26 cellular contexts compared by ENCODE assay signal in the genomic region with DNA sequence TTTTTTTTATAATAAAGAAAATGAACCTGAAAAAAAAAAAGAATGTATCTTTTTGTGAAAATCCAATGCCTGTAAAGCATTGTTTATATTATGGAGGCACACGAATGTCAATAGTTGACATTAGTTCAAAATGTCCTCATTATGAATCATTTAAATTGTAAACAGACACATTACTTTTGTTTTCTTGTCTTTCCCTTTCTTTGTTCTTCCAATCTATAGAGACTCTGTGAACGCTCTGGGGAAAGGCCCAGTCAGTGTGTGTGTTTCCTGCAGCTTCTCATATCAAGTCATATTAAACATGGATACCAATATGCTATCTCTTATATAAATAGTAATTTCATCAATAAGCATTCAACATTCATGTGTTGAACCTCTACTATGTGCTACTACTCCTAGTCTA.
DNase-seq lines count a peak whose midpoint lies in the region; ATAC-seq, FAIRE-seq and TF ChIP-seq lines count a peak whose summit lies in the region.
"Had no signal": no experiment of that assay in that cellular context is flagged by ENCODE, and none has a peak within 500 bp of the region (broad histone marks: within the 10 kb centered on the region; RNA-seq: fewer than 3 reads in every experiment).

No MANE protein-coding gene starts in this region.

- no peak overlapping the region for H3K4ac ChIP-seq in mesenchymal stem cell (ENCODE audit: low read depth in 1 of 2, low read length in 2 of 2)

- POLR2A ChIA-PET in endothelial cell of umbilical vein (lab: Charles Lee) = no interaction called here

- H2BK12ac ChIP-seq in mesenchymal stem cell (ENCODE audit: low read length in 2 of 2) = no peak overlapping the region

- no peaks in the 10 kb centered on the region for H4K20me1 ChIP-seq in endothelial cell of umbilical vein (replicated peaks; ENCODE audit: control insufficient read depth, extremely low read depth, insufficient read depth, low read length)
- H4K20me1 ChIP-seq: BLaER1 had no signal

- peak overlapping the region; percentile 51 for H2AFZ ChIP-seq in endothelial cell of umbilical vein (ENCODE audit: low read depth, low read length)
- no peak overlapping the region for H2AFZ ChIP-seq in mesenchymal stem cell (ENCODE audit: low read depth, low read length)

- no TSS peak for BruUV-seq in endothelial cell of umbilical vein (replicated peaks; lab: Mats Ljungman, UMichigan)

- no peak overlapping the region for H2BK120ac ChIP-seq in mesenchymal stem cell (ENCODE audit: low read depth, low read length)

- no peak overlapping the region for H3K4me3 ChIP-seq in choroid plexus epithelial cell (ENCODE audit: low read depth, low read length)
- H3K4me3 ChIP-seq in endothelial cell of umbilical vein (replicated peaks in 1 of 3; ENCODE audit: insufficient read depth in 1 of 3, low read depth in 1 of 3, low read length in 3 of 3) = no peak overlapping the region
- H3K4me3 ChIP-seq in mesenchymal stem cell (ENCODE audit: insufficient read depth in 1 of 2, low read depth in 1 of 2, low read length in 2 of 2) = no peak overlapping the region
- H3K4me3 ChIP-seq: BLaER1 had no signal

- no peak overlapping the region for H2BK5ac ChIP-seq in mesenchymal stem cell (ENCODE audit: low read depth, low read length, poor library complexity, severe bottlenecking)

- H3K9ac ChIP-seq in endothelial cell of umbilical vein (replicated peaks; ENCODE audit: extremely low read depth, insufficient read depth, low read length) (no peak overlapping the region), mesenchymal stem cell (ENCODE audit: low read length) (no peak overlapping the region)
- H3K9ac ChIP-seq: BLaER1 had no signal

- H3K27ac ChIP-seq in endothelial cell of umbilical vein (ENCODE audit: insufficient read depth, low read depth, low read length) (no peak overlapping the region), mesenchymal stem cell (ENCODE audit: low read length, poor library complexity, severe bottlenecking) (no peak overlapping the region)
- H3K27ac ChIP-seq: BLaER1 had no signal

- dilution Hi-C loops in endothelial cell of umbilical vein (cut with MboI; ENCODE audit: extremely low pct_ligation_motif_present, low sequenced_read_pairs) = no loop called here

- intact Hi-C loops in endothelial cell of umbilical vein (cut with micrococcal nuclease) = no loop called here

- no peaks in the 10 kb centered on the region for H3K9me3 ChIP-seq in endothelial cell of umbilical vein (replicated peaks; ENCODE audit: control insufficient read depth, insufficient read depth, low read length)
- no peaks in the 10 kb centered on the region for H3K9me3 ChIP-seq in mesenchymal stem cell (ENCODE audit: control insufficient read depth, low read length)
- H3K9me3 ChIP-seq: BE2C, BLaER1 had no signal

- DNase-seq in HCEC 1CT = peak; percentile 30
- DNase-seq in choroid plexus epithelial cell (ENCODE audit: low read depth) = peak; percentile 10
- DNase-seq in endothelial cell of umbilical vein (ENCODE audit: low read depth, low spot score) = peak; percentile 37
- DNase-seq in mesenchymal stem cell = peak; percentile 14
- no peak for DNase-seq in activated T-cell treated with anti-CD3 and anti-CD28 coated beads for 4 hours
- DNase-seq in hypothalamus (lab: John Stamatoyannopoulos, UW) = no peak
- DNase-seq: 8988T; ACHN; BE2C; CD4-positive, alpha-beta memory T cell; CD4-positive, CD25-positive, alpha-beta regulatory T cell; CD8-positive, alpha-beta memory T cell; COR-L47; DMS 273 treated with DMSO at 0.1 percent for 48 hours; DMS153; DMS53; DMS79; DND-41; EL; GF-D8 had no signal

- H2AK5ac ChIP-seq in mesenchymal stem cell (ENCODE audit: low read length, severe bottlenecking) = no peak overlapping the region

- no peak overlapping the region for H3K14ac ChIP-seq in mesenchymal stem cell (ENCODE audit: low read length in 2 of 2)

- CTCF ChIA-PET in endothelial cell of umbilical vein (lab: Charles Lee) = no interaction called here

- no peak overlapping the region for H4K91ac ChIP-seq in mesenchymal stem cell (ENCODE audit: low read length)

- H3K36me3 ChIP-seq in endothelial cell of umbilical vein (ENCODE audit: control insufficient read depth in 2 of 2, extremely low read depth in 1 of 2, insufficient read depth in 2 of 2, low read length in 2 of 2) (no peaks in the 10 kb centered on the region), mesenchymal stem cell (ENCODE audit: control insufficient read depth in 1 of 2, insufficient read depth in 2 of 2, low read depth in 1 of 2, low read length in 2 of 2) (no peaks in the 10 kb centered on the region)
- H3K36me3 ChIP-seq: BE2C, BLaER1 had no signal

- no peak for TF ChIP-seq POLR2A in endothelial cell of umbilical vein (IDR thresholded peaks at IDR 0.05; ENCODE audit: low read depth, low read length)

- WGBS in mesenchymal stem cell = 14% methylated on average over 1 of the region's 2 CpGs

- no peaks in the 10 kb centered on the region for H3K79me2 ChIP-seq in endothelial cell of umbilical vein (ENCODE audit: control insufficient read depth, insufficient read depth, low read length)

- H2BK15ac ChIP-seq in mesenchymal stem cell (ENCODE audit: low read depth, poor library complexity, severe bottlenecking) = no peak overlapping the region

- no peak overlapping the region for H3K4me2 ChIP-seq in endothelial cell of umbilical vein (ENCODE audit: insufficient read depth, low read length)
- H3K4me2 ChIP-seq in mesenchymal stem cell (ENCODE audit: low read length, poor library complexity, severe bottlenecking) = no peak overlapping the region
- H3K4me2 ChIP-seq: BLaER1 had no signal

- H3K4me1 ChIP-seq in endothelial cell of umbilical vein (ENCODE audit: control insufficient read depth, extremely low read depth, insufficient read depth, low read length) (no peaks in the 10 kb centered on the region), mesenchymal stem cell (ENCODE audit: control insufficient read depth, insufficient read depth, low read depth, low read length) (peaks cover 1% of the 10 kb centered on the region)
- H3K4me1 ChIP-seq: BE2C, BLaER1 had no signal

- no peak for ATAC-seq in GM18520 (IDR thresholded peaks at IDR 0.05; ENCODE audit: unreplicated experiment)
- no peak for ATAC-seq in HG03196 (IDR thresholded peaks at IDR 0.05; ENCODE audit: unreplicated experiment)

- FAIRE-seq in endothelial cell of umbilical vein (lab: Jason Lieb, UNC) = no peak
- FAIRE-seq: A204.1, G401.6, GM12891 had no signal

- no peak overlapping the region for H3K23ac ChIP-seq in mesenchymal stem cell (ENCODE audit: low read length in 2 of 2)

- H4K8ac ChIP-seq in mesenchymal stem cell (ENCODE audit: low read length) = no peak overlapping the region

- no peak overlapping the region for H3K18ac ChIP-seq in mesenchymal stem cell (ENCODE audit: low read depth in 1 of 2, low read length in 2 of 2)

- no peaks in the 10 kb centered on the region for H3K27me3 ChIP-seq in endothelial cell of umbilical vein (ENCODE audit: control insufficient read depth in 2 of 2, insufficient read depth in 2 of 2, low read length in 2 of 2)
- no peaks in the 10 kb centered on the region for H3K27me3 ChIP-seq in mesenchymal stem cell (ENCODE audit: control insufficient read depth in 1 of 2, insufficient read depth in 1 of 2, low read length in 2 of 2)
- H3K27me3 ChIP-seq: BE2C, BLaER1 had no signal

- H3K79me1 ChIP-seq in mesenchymal stem cell (replicated peaks; ENCODE audit: low read length, poor library complexity, severe bottlenecking) = no peaks in the 10 kb centered on the region

- TF ChIP-seq CTCF in choroid plexus epithelial cell (conservative IDR thresholded peaks at IDR 0.05; ENCODE audit: low read depth, low read length) (no peak), endothelial cell of umbilical vein (IDR thresholded peaks at IDR 0.05; ENCODE audit: extremely low read depth in 1 of 2, insufficient read depth in 1 of 2, low read depth in 1 of 2, low read length in 2 of 2) (no peak)

- H3K9me1 ChIP-seq in endothelial cell of umbilical vein (replicated peaks; ENCODE audit: control insufficient read depth, extremely low read depth, insufficient read depth, low read length) = no peaks in the 10 kb centered on the region

TF ChIP-seq in endothelial cell of umbilical vein, 7 proteins besides CTCF, POLR2A, EP300 and RAD21:
- TF ChIP-seq MYC (IDR thresholded peaks at IDR 0.05; ENCODE audit: low read depth, low read length) (no peak), POLR2AphosphoS5 (IDR thresholded peaks at IDR 0.05; ENCODE audit: insufficient read depth, low read depth, low read length) (no peak), EZH2 (IDR thresholded peaks at IDR 0.05; ENCODE audit: borderline replicate concordance, low read depth, low read length, severe bottlenecking) (no peak), GATA2 (IDR thresholded peaks at IDR 0.05; ENCODE audit: insufficient read depth, insufficient read length, low read depth, low read length) (no peak), FOS (IDR thresholded peaks at IDR 0.05; ENCODE audit: borderline replicate concordance, insufficient read depth, low read length) (no peak), JUN (IDR thresholded peaks at IDR 0.05; ENCODE audit: borderline replicate concordance, insufficient read depth, insufficient read length, low read depth) (no peak)
- TF ChIP-seq, protein P1, sequence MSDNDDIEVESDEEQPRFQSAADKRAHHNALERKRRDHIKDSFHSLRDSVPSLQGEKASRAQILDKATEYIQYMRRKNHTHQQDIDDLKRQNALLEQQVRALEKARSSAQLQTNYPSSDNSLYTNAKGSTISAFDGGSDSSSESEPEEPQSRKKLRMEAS (IDR thresholded peaks at IDR 0.05; ENCODE audit: insufficient read depth, insufficient read length) = no peak
TF ChIP-seq in endothelial cell of umbilical vein: peak in this region for 0.

Comparison
In these comparisons a context has a peak if more than half of its experiments do, and no peak if none do; other contexts are left out.
1. DNase-seq: peak in HCEC 1CT (single experiment), choroid plexus epithelial cell (single experiment), endothelial cell of umbilical vein (single experiment) and mesenchymal stem cell (single experiment); none in activated T-cell treated with anti-CD3 and anti-CD28 coated beads for 4 hours (single experiment) and hypothalamus (0 of 51).